39 cellular contexts compared by ENCODE assay signal in genomic region chr6:155395339-155395738, GRCh38.
"Had no signal": no experiment of that assay in that cellular context is flagged by ENCODE, and none has a peak within 500 bp of the region (broad histone marks: within the 10 kb centered on the region; RNA-seq: fewer than 3 reads in every experiment).

No MANE protein-coding gene starts in this region.

- ATAC-seq: activated naive CD4-positive, alpha-beta T cell treated with anti-CD3 and anti-CD28 coated beads, Interleukin-2, amount 50 U/mL, for 72 hours; activated naive CD8-positive, alpha-beta T cell treated with anti-CD3 and anti-CD28 coated beads, Interleukin-2, amount 50 U/mL, for 24 hours; activated T-cell treated with anti-CD3 and anti-CD28 coated beads, Interleukin-2, amount 50 U/mL, for 4 hours; activated T-cell treated with anti-CD3 and anti-CD28 coated beads, Interleukin-2, amount 50 U/mL, for 72 hours; activated T-helper 17 cell treated with anti-CD3 and anti-CD28 coated beads, Interleukin-2, amount 50 U/mL, for 72 hours; body of pancreas had no signal

- H3K4me3 Mint-ChIP-seq: activated naive CD4-positive, alpha-beta T cell treated with anti-CD3 and anti-CD28 coated beads for 36 hours; activated naive CD4-positive, alpha-beta T cell treated with anti-CD3 and anti-CD28 coated beads, Interleukin-2, amount 10 ng/mL, durations not matched to agents 7 days and 5 days; activated naive CD4-positive, alpha-beta T cell treated with anti-CD3 and anti-CD28 coated beads, Interleukin-2, amount 50 U/mL, for 24 hours; activated naive CD8-positive, alpha-beta T cell; activated naive CD8-positive, alpha-beta T cell treated with anti-CD3 and anti-CD28 coated beads for 36 hours; activated naive CD8-positive, alpha-beta T cell treated with anti-CD3 and anti-CD28 coated beads, Interleukin-2, amount 10 ng/mL, durations not matched to agents 7 days and 5 days; activated naive CD8-positive, alpha-beta T cell treated with anti-CD3 and anti-CD28 coated beads, Interleukin-2, amount 50 U/mL, for 24 hours; activated T-cell treated with anti-CD3 and anti-CD28 coated beads, Interleukin-2, amount 50 U/mL, for 24 hours; activated T-cell treated with anti-CD3 and anti-CD28 coated beads, Interleukin-2, amount 50 U/mL, for 4 hours; activated T-cell treated with anti-CD3 and anti-CD28 coated beads, Interleukin-2, amount 50 U/mL, for 72 hours; activated T-helper 1 cell treated with anti-CD3 and anti-CD28 coated beads, Interleukin-12 subunit alpha, Interleukin-12 subunit beta, Interleukin-2, Interleukin-4 antibody, amounts not matched to agents 30 ng/mL and 10 ng/mL and 1 ng/mL, durations not matched to agents 14 hours and 24 hours and 36 hours; activated T-helper 17 cell treated with anti-CD3 and anti-CD28 coated beads, Interleukin-2, amount 50 U/mL, for 72 hours; brain; central memory CD8-positive, alpha-beta T cell had no signal

- H3K27ac ChIP-seq: adrenal gland, ascending aorta, body of pancreas, brain microvascular endothelial cell, breast epithelium, cardiac muscle cell had no signal

- H3K4me1 ChIP-seq: adrenal gland, ascending aorta, body of pancreas, breast epithelium had no signal

- H3K27me3 ChIP-seq: adrenal gland, ascending aorta, body of pancreas, brain microvascular endothelial cell, breast epithelium, cardiac muscle cell had no signal

- DNase-seq: activated effector memory CD4-positive, alpha-beta T cell treated with anti-CD3 and anti-CD28 coated beads, Interleukin-2, amount 50 U/mL, for 16 hours; activated effector memory CD4-positive, alpha-beta T cell treated with Interleukin-2 at 50 U/mL for 16 hours; activated gamma-delta T cell; activated gamma-delta T cell treated with Interleukin-2 at 50 U/mL for 16 hours; activated naive CD4-positive, alpha-beta T cell; activated naive CD4-positive, alpha-beta T cell treated with anti-CD3 and anti-CD28 coated beads for 36 hours; activated naive CD4-positive, alpha-beta T cell treated with anti-CD3 and anti-CD28 coated beads, Interleukin-2, amount 10 ng/mL, durations not matched to agents 7 days and 5 days; activated naive CD4-positive, alpha-beta T cell treated with anti-CD3 and anti-CD28 coated beads, Interleukin-2, amount 50 U/mL, for 16 hours; activated naive CD4-positive, alpha-beta T cell treated with Interleukin-2 at 50 U/mL for 16 hours; activated naive CD8-positive, alpha-beta T cell treated with anti-CD3 and anti-CD28 coated beads for 36 hours; activated naive CD8-positive, alpha-beta T cell treated with anti-CD3 and anti-CD28 coated beads, Interleukin-2, amount 10 ng/mL, durations not matched to agents 7 days and 5 days; activated naive CD8-positive, alpha-beta T cell treated with anti-CD3 and anti-CD28 coated beads, Interleukin-2, amount 50 U/mL, for 24 hours; activated T-cell treated with anti-CD3 and anti-CD28 coated beads, Interleukin-2, amount 50 U/mL, for 24 hours; activated T-cell treated with anti-CD3 and anti-CD28 coated beads, Interleukin-2, amount 50 U/mL, for 4 hours; activated T-cell treated with anti-CD3 and anti-CD28 coated beads, Interleukin-2, amount 50 U/mL, for 48 hours; activated T-cell treated with anti-CD3 and anti-CD28 coated beads, Interleukin-2, amount 50 U/mL, for 72 hours; adrenal gland; amniotic stem cell; amygdala; anterior cingulate cortex; aorta; body of pancreas; brain microvascular endothelial cell; caudate nucleus; central memory CD4-positive, alpha-beta T cell; cerebellar nuclear complex had no signal

- H3K4me3 ChIP-seq: adrenal gland, ascending aorta, body of pancreas, breast epithelium, cardiac muscle cell had no signal

- H3K27me3 Mint-ChIP-seq: activated naive CD4-positive, alpha-beta T cell treated with anti-CD3 and anti-CD28 coated beads, Interleukin-2, amount 50 U/mL, for 24 hours; activated naive CD8-positive, alpha-beta T cell; activated naive CD8-positive, alpha-beta T cell treated with anti-CD3 and anti-CD28 coated beads for 36 hours; activated naive CD8-positive, alpha-beta T cell treated with anti-CD3 and anti-CD28 coated beads, Interleukin-2, amount 50 U/mL, for 24 hours; activated T-cell treated with anti-CD3 and anti-CD28 coated beads, Interleukin-2, amount 50 U/mL, for 24 hours had no signal

- FAIRE-seq: astrocyte, bronchial epithelial cell had no signal

- H3K9me3 Mint-ChIP-seq: activated naive CD4-positive, alpha-beta T cell treated with anti-CD3 and anti-CD28 coated beads for 36 hours; activated naive CD4-positive, alpha-beta T cell treated with anti-CD3 and anti-CD28 coated beads, Interleukin-2, amount 10 ng/mL, durations not matched to agents 7 days and 5 days; activated naive CD4-positive, alpha-beta T cell treated with anti-CD3 and anti-CD28 coated beads, Interleukin-2, amount 50 U/mL, for 24 hours; activated naive CD4-positive, alpha-beta T cell treated with anti-CD3 and anti-CD28 coated beads, Interleukin-2, amount 50 U/mL, for 72 hours; activated naive CD8-positive, alpha-beta T cell treated with anti-CD3 and anti-CD28 coated beads for 36 hours; activated naive CD8-positive, alpha-beta T cell treated with anti-CD3 and anti-CD28 coated beads, Interleukin-2, amount 10 ng/mL, durations not matched to agents 7 days and 5 days; activated naive CD8-positive, alpha-beta T cell treated with anti-CD3 and anti-CD28 coated beads, Interleukin-2, amount 50 U/mL, for 24 hours; activated T-cell treated with anti-CD3 and anti-CD28 coated beads, Interleukin-2, amount 50 U/mL, for 24 hours; activated T-cell treated with anti-CD3 and anti-CD28 coated beads, Interleukin-2, amount 50 U/mL, for 4 hours; activated T-cell treated with anti-CD3 and anti-CD28 coated beads, Interleukin-2, amount 50 U/mL, for 72 hours; activated T-helper 1 cell treated with anti-CD3 and anti-CD28 coated beads, Interleukin-12 subunit alpha, Interleukin-12 subunit beta, Interleukin-2, Interleukin-4 antibody, amounts not matched to agents 30 ng/mL and 10 ng/mL and 1 ng/mL, durations not matched to agents 14 hours and 24 hours and 36 hours; activated T-helper 17 cell treated with anti-CD3 and anti-CD28 coated beads, Interleukin-2, amount 50 U/mL, for 72 hours; activated T-helper 2 cell treated with anti-CD3 and anti-CD28 coated beads, Interferon-gamma antibody, Interleukin-2, Interleukin-4, amounts not matched to agents 10 μg/mL and 5 μg/mL and 100 μg/mL, durations not matched to agents 14 hours and 24 hours and 36 hours; brain; central memory CD8-positive, alpha-beta T cell had no signal

- H3K27ac Mint-ChIP-seq: activated naive CD4-positive, alpha-beta T cell treated with anti-CD3 and anti-CD28 coated beads for 36 hours; activated naive CD4-positive, alpha-beta T cell treated with anti-CD3 and anti-CD28 coated beads, Interleukin-2, amount 10 ng/mL, durations not matched to agents 7 days and 5 days; activated naive CD4-positive, alpha-beta T cell treated with anti-CD3 and anti-CD28 coated beads, Interleukin-2, amount 50 U/mL, for 24 hours; activated naive CD4-positive, alpha-beta T cell treated with anti-CD3 and anti-CD28 coated beads, Interleukin-2, amount 50 U/mL, for 72 hours; activated naive CD8-positive, alpha-beta T cell; activated naive CD8-positive, alpha-beta T cell treated with anti-CD3 and anti-CD28 coated beads for 36 hours; activated naive CD8-positive, alpha-beta T cell treated with anti-CD3 and anti-CD28 coated beads, Interleukin-2, amount 10 ng/mL, durations not matched to agents 7 days and 5 days; activated naive CD8-positive, alpha-beta T cell treated with anti-CD3 and anti-CD28 coated beads, Interleukin-2, amount 50 U/mL, for 24 hours; activated T-cell treated with anti-CD3 and anti-CD28 coated beads, Interleukin-2, amount 50 U/mL, for 24 hours; activated T-cell treated with anti-CD3 and anti-CD28 coated beads, Interleukin-2, amount 50 U/mL, for 72 hours; activated T-helper 1 cell treated with anti-CD3 and anti-CD28 coated beads, Interleukin-12 subunit alpha, Interleukin-12 subunit beta, Interleukin-2, Interleukin-4 antibody, amounts not matched to agents 30 ng/mL and 10 ng/mL and 1 ng/mL, durations not matched to agents 14 hours and 24 hours and 36 hours; activated T-helper 17 cell treated with anti-CD3 and anti-CD28 coated beads, Interleukin-2, amount 50 U/mL, for 72 hours; activated T-helper 2 cell treated with anti-CD3 and anti-CD28 coated beads, Interferon-gamma antibody, Interleukin-2, Interleukin-4, amounts not matched to agents 10 μg/mL and 5 μg/mL and 100 μg/mL, durations not matched to agents 14 hours and 24 hours and 36 hours; brain had no signal

- H3K36me3 Mint-ChIP-seq: activated naive CD4-positive, alpha-beta T cell treated with anti-CD3 and anti-CD28 coated beads, Interleukin-2, amount 10 ng/mL, durations not matched to agents 7 days and 5 days; activated naive CD4-positive, alpha-beta T cell treated with anti-CD3 and anti-CD28 coated beads, Interleukin-2, amount 50 U/mL, for 24 hours; activated naive CD4-positive, alpha-beta T cell treated with anti-CD3 and anti-CD28 coated beads, Interleukin-2, amount 50 U/mL, for 72 hours; activated naive CD8-positive, alpha-beta T cell; activated naive CD8-positive, alpha-beta T cell treated with anti-CD3 and anti-CD28 coated beads for 36 hours; activated naive CD8-positive, alpha-beta T cell treated with anti-CD3 and anti-CD28 coated beads, Interleukin-2, amount 10 ng/mL, durations not matched to agents 7 days and 5 days; brain had no signal

- H3K4me1 Mint-ChIP-seq: activated naive CD4-positive, alpha-beta T cell treated with anti-CD3 and anti-CD28 coated beads, Interleukin-2, amount 10 ng/mL, durations not matched to agents 7 days and 5 days; activated naive CD4-positive, alpha-beta T cell treated with anti-CD3 and anti-CD28 coated beads, Interleukin-2, amount 50 U/mL, for 24 hours; activated naive CD8-positive, alpha-beta T cell treated with anti-CD3 and anti-CD28 coated beads for 36 hours; activated naive CD8-positive, alpha-beta T cell treated with anti-CD3 and anti-CD28 coated beads, Interleukin-2, amount 10 ng/mL, durations not matched to agents 7 days and 5 days; activated naive CD8-positive, alpha-beta T cell treated with anti-CD3 and anti-CD28 coated beads, Interleukin-2, amount 50 U/mL, for 24 hours; activated T-helper 17 cell treated with anti-CD3 and anti-CD28 coated beads, Interleukin-2, amount 50 U/mL, for 72 hours; central memory CD8-positive, alpha-beta T cell had no signal

- H3K9me3 ChIP-seq: adrenal gland, ascending aorta, body of pancreas, breast epithelium had no signal

- H3K36me3 ChIP-seq: adrenal gland, ascending aorta, brain microvascular endothelial cell, breast epithelium, cardiac muscle cell had no signal
